In genomic region chr1:151720190-151720953, GRCh38 we compare ENCODE assay signal across 10 cellular contexts. TPM values are rescaled to one million over a fixed set of nuclear protein-coding genes. Genes with fewer than 3 reads are reported as not detected.
DNase-seq lines count a peak whose midpoint lies in the region; ATAC-seq, FAIRE-seq and TF ChIP-seq lines count a peak whose summit lies in the region.
"Had no signal": no experiment of that assay in that cellular context is flagged by ENCODE, and none has a peak within 500 bp of the region (broad histone marks: within the 10 kb centered on the region; RNA-seq: fewer than 3 reads in every experiment).

No MANE protein-coding gene starts in this region.

- peak; percentile 63 for ATAC-seq in sciatic nerve
- no peak for ATAC-seq in HG03565 (IDR thresholded peaks at IDR 0.05; ENCODE audit: unreplicated experiment)
- ATAC-seq in HG02981 (IDR thresholded peaks at IDR 0.05; ENCODE audit: unreplicated experiment) = no peak

- intact Hi-C loops in sciatic nerve (cut with DNase I) = no loop called here

- no peak for TF ChIP-seq CTCF in fibroblast of the aortic adventitia (IDR thresholded peaks at IDR 0.05; ENCODE audit: insufficient read depth, low read length)

- peak overlapping the region; percentile 51 for H3K4me3 ChIP-seq in fibroblast of the aortic adventitia (ENCODE audit: low read depth, low read length)

- peak; percentile 84 for FAIRE-seq in GM19239 (lab: Jason Lieb, UNC)

- DNase-seq in GM19239 (ENCODE audit: insufficient read length, low spot score) (peak; percentile 70), RPMI7951 (ENCODE audit: low read depth) (peak; percentile 41), fibroblast of the aortic adventitia (ENCODE audit: low read depth) (peak; percentile 39), sciatic nerve (ENCODE audit: low spot score) (no peak), hypothalamus (lab: John Stamatoyannopoulos, UW) (no peak), amygdala (lab: John Stamatoyannopoulos, UW) (no peak)

RNA-seq across cellular contexts. Expression of gene RIIAD1, which starts 0.9 kb away (rescaled TPM):
- total RNA-seq in RPMI7951 (2014; rRNA removed; shearing (Covaris generic)) = not detected in 2 replicates
- total RNA-seq in fibroblast of the aortic adventitia (ENCODE audit: low replicate concordance) (5.8 TPM in 1 of 2 replicates, not detected in the other), sciatic nerve (1.1 TPM)
- total RNA-seq: NCI-H460, pulmonary artery endothelial cell had no signal

RNA-seq across cellular contexts. Expression of gene CELF3, which starts 3.8 kb away (rescaled TPM):
- total RNA-seq in RPMI7951 (2014; rRNA removed; shearing (Covaris generic)) = not detected in 2 replicates
- total RNA-seq in fibroblast of the aortic adventitia (ENCODE audit: low replicate concordance) = not detected in 2 replicates
- 0.36 TPM for total RNA-seq in sciatic nerve
- total RNA-seq: NCI-H460, pulmonary artery endothelial cell had no signal

RNA-seq across cellular contexts. Expression of gene MRPL9, which starts 42.9 kb away (rescaled TPM):
- total RNA-seq in RPMI7951 (2014; rRNA removed; shearing (Covaris generic)) = 101 and 156 TPM in 2 replicates
- 57.6 and 120 TPM in 2 replicates for total RNA-seq in fibroblast of the aortic adventitia (ENCODE audit: low replicate concordance)
- total RNA-seq in sciatic nerve = 44.4 TPM

Comparison
In these comparisons a context has a peak if more than half of its experiments do, and no peak if none do; other contexts are left out.
1. DNase-seq: peak in GM19239 (single experiment), RPMI7951 (single experiment) and fibroblast of the aortic adventitia (single experiment); none in sciatic nerve (single experiment), hypothalamus (0 of 51) and amygdala (0 of 56).